17 cellular contexts compared by ENCODE assay signal in genomic region chr1:83701396-83701795, GRCh38.
"Had no signal": no experiment of that assay in that cellular context is flagged by ENCODE, and none has a peak within 500 bp of the region (broad histone marks: within the 10 kb centered on the region; RNA-seq: fewer than 3 reads in every experiment).

No MANE protein-coding gene starts in this region.

- H3K27ac Mint-ChIP-seq: activated CD4-positive, alpha-beta memory T cell treated with anti-CD3 and anti-CD28 coated beads for 36 hours; dendritic cell treated with granulocyte-macrophage colony-stimulating factor and Interleukin-4, amounts not matched to agents 40 ng/mL and 50 ng/mL, for 4 days; nephron had no signal

- H3K36me3 Mint-ChIP-seq: activated CD4-positive, alpha-beta memory T cell treated with anti-CD3 and anti-CD28 coated beads for 36 hours had no signal

- H3K27ac ChIP-seq: left lung, psoas muscle, right lobe of liver, stomach, testis had no signal

- H3K27me3 Mint-ChIP-seq: activated CD4-positive, alpha-beta memory T cell treated with anti-CD3 and anti-CD28 coated beads for 36 hours; dendritic cell treated with granulocyte-macrophage colony-stimulating factor and Interleukin-4, amounts not matched to agents 40 ng/mL and 50 ng/mL, for 4 days had no signal

- H3K4me2 ChIP-seq: smooth muscle cell had no signal

- H3K4me1 ChIP-seq: left lung, psoas muscle, right lobe of liver, stomach, testis had no signal

- H3K9me3 ChIP-seq: psoas muscle, right lobe of liver, stomach, testis had no signal

- ATAC-seq: activated CD4-positive, CD25-positive, alpha-beta regulatory T cell treated with anti-CD3 and anti-CD28 coated beads, Interleukin-2, amount 50 U/mL, for 24 hours; left lung; psoas muscle; right lobe of liver had no signal

- H3K36me3 ChIP-seq: left lung, right lobe of liver, stomach had no signal

- H3K4me1 Mint-ChIP-seq: nephron had no signal

- H3K27me3 ChIP-seq: left lung, right lobe of liver, stomach, testis had no signal

- DNase-seq: activated CD4-positive, alpha-beta memory T cell treated with anti-CD3 and anti-CD28 coated beads for 36 hours; activated CD8-positive, alpha-beta memory T cell treated with anti-CD3 and anti-CD28 coated beads, Interleukin-2, amount 50 U/mL, for 4 hours; activated gamma-delta T cell treated with Interleukin-2 at 50 U/mL for 16 hours; effector memory CD4-positive, alpha-beta T cell; foreskin fibroblast; hypothalamus; kidney; left lung; psoas muscle; right lobe of liver; stomach; T-helper 9 cell; testis had no signal

- H3K4me3 Mint-ChIP-seq: activated CD4-positive, alpha-beta memory T cell treated with anti-CD3 and anti-CD28 coated beads for 36 hours; dendritic cell treated with granulocyte-macrophage colony-stimulating factor and Interleukin-4, amounts not matched to agents 40 ng/mL and 50 ng/mL, for 4 days; nephron had no signal

- H3K4me3 ChIP-seq: left lung, psoas muscle, right lobe of liver, smooth muscle cell, stomach, testis had no signal
